21 cellular contexts compared by ENCODE assay signal in the genomic region with DNA sequence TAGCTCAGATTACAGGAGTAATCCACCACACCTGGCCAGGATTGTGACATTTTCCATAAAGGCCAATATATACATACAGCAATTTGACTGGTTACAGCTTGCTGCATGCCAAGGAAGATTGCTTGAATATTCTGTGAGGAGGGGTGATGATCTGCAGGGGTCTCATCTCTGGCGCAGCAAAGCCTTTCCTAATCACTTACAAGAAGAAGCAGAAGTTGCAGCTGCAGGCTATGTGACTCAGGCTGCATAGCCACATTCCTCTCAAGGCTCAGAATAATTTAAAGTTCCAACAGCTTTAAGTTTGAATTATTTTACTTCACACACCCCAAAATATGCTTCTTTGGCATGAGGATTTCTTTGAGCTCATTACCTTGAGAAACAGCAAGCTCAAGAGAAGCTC.
"Had no signal": no experiment of that assay in that cellular context is flagged by ENCODE, and none has a peak within 500 bp of the region (broad histone marks: within the 10 kb centered on the region; RNA-seq: fewer than 3 reads in every experiment).

No MANE protein-coding gene starts in this region.

- H3K27ac Mint-ChIP-seq: naive thymus-derived CD4-positive, alpha-beta T cell; nephron progenitor cell; stimulated activated memory B cell treated with anti-CD40 and anti-IgM and Interleukin-4, amounts not matched to agents 10 μg/mL and 1 μg/mL and 100 μg/mL, for 72 hours; stimulated activated naive CD8-positive, alpha-beta T cell treated with anti-CD3 and anti-CD28 coated beads, Interleukin-15, Interleukin-2, amounts not matched to agents 100 ng/mL and 50 ng/mL, for 24 hours had no signal

- H3K4me3 Mint-ChIP-seq: naive thymus-derived CD4-positive, alpha-beta T cell; nephron progenitor cell; stimulated activated memory B cell treated with anti-CD40 and anti-IgM and Interleukin-4, amounts not matched to agents 10 μg/mL and 1 μg/mL and 100 μg/mL, for 72 hours; stimulated activated naive CD8-positive, alpha-beta T cell treated with anti-CD3 and anti-CD28 coated beads, Interleukin-15, Interleukin-2, amounts not matched to agents 100 ng/mL and 50 ng/mL, for 24 hours had no signal

- H3K4me3 ChIP-seq: colonic mucosa, hepatocyte, lung, psoas muscle, spleen, tibial artery, upper lobe of right lung had no signal

- H3K4me1 Mint-ChIP-seq: nephron progenitor cell; stimulated activated memory B cell treated with anti-CD40 and anti-IgM and Interleukin-4, amounts not matched to agents 10 μg/mL and 1 μg/mL and 100 μg/mL, for 72 hours had no signal

- H3K9me3 Mint-ChIP-seq: naive thymus-derived CD4-positive, alpha-beta T cell; nephron progenitor cell; stimulated activated memory B cell treated with anti-CD40 and anti-IgM and Interleukin-4, amounts not matched to agents 10 μg/mL and 1 μg/mL and 100 μg/mL, for 72 hours; stimulated activated naive CD8-positive, alpha-beta T cell treated with anti-CD3 and anti-CD28 coated beads, Interleukin-15, Interleukin-2, amounts not matched to agents 100 ng/mL and 50 ng/mL, for 24 hours had no signal

- H3K4me1 ChIP-seq: colonic mucosa, psoas muscle, tibial artery, upper lobe of right lung had no signal

- H3K27ac ChIP-seq: colonic mucosa, hepatocyte, psoas muscle, spleen, tibial artery, upper lobe of right lung had no signal

- H3K36me3 ChIP-seq: colonic mucosa, spleen, tibial artery, upper lobe of right lung had no signal

- DNase-seq: cerebellar nuclear complex; colonic mucosa; effector CD8-positive, alpha-beta T cell; head of caudate nucleus; left colon; left ventricle myocardium superior; naive thymus-derived CD4-positive, alpha-beta T cell; nephron progenitor cell; psoas muscle; spleen; stimulated activated CD4-positive, alpha-beta T cell treated with anti-CD3 and anti-CD28 coated beads, Interleukin-15, amount 100 ng/mL, for 24 hours; stimulated activated CD4-positive, alpha-beta T cell treated with anti-CD3 and anti-CD28 coated beads, Interleukin-1b, Interleukin-23, amount 100 ng/mL, for 48 hours; stimulated activated CD4-positive, alpha-beta T cell treated with anti-CD3 and anti-CD28 coated beads, Interleukin-4, amount 100 ng/mL, for 24 hours; tibial artery; upper lobe of right lung had no signal

- ATAC-seq: esophagus mucosa; left colon; left ventricle myocardium superior; naive thymus-derived CD4-positive, alpha-beta T cell; psoas muscle; sciatic nerve; stimulated activated memory B cell treated with anti-CD40 and anti-IgM and Interleukin-4, amounts not matched to agents 10 μg/mL and 1 μg/mL and 100 μg/mL, for 72 hours; upper lobe of right lung had no signal

- H3K27me3 ChIP-seq: colonic mucosa had no signal

- H3K79me2 ChIP-seq: hepatocyte had no signal

- H3K36me3 Mint-ChIP-seq: stimulated activated memory B cell treated with anti-CD40 and anti-IgM and Interleukin-4, amounts not matched to agents 10 μg/mL and 1 μg/mL and 100 μg/mL, for 72 hours had no signal

- H3K4me2 ChIP-seq: hepatocyte had no signal
